Comparison of ENCODE assay signal across 8 cellular contexts in genomic region chr11:128757886-128758612, GRCh38.
DNase-seq lines count a peak whose midpoint lies in the region; ATAC-seq and TF ChIP-seq lines count a peak whose summit lies in the region.

No MANE protein-coding gene starts in this region.

- H2AFZ ChIP-seq in GM23248: no peak overlapping the region

- H3K4me1 ChIP-seq in effector memory CD4-positive, alpha-beta T cell (ENCODE audit: control insufficient read depth, insufficient read depth, low read length, poor library complexity, severe bottlenecking): peaks cover 26% of the 10 kb centered on the region
- H3K4me1 ChIP-seq in GM23248 (ENCODE audit: insufficient read depth) (peaks cover 22% of the 10 kb centered on the region), gastrocnemius medialis (peaks cover 0 to 14% of the 10 kb centered on the region in 2 donors)

- H3K9me3 ChIP-seq in effector memory CD4-positive, alpha-beta T cell (ENCODE audit: control insufficient read depth, low read length): no peaks in the 10 kb centered on the region
- H3K9me3 ChIP-seq in GM23248 (ENCODE audit: low read depth) (no peaks in the 10 kb centered on the region), gastrocnemius medialis (no peaks in the 10 kb centered on the region)

- in situ Hi-C loops in GM23248 (cut with MboI): no loop called here
- in situ Hi-C loops in gastrocnemius medialis (cut with MboI; ENCODE audit: low sequenced_read_pairs in 4 of 4): no loop called here

- H3F3A ChIP-seq in GM23248 (ENCODE audit: insufficient read depth): peaks cover 34% of the 10 kb centered on the region

- no peaks in the 10 kb centered on the region for H3K9me2 ChIP-seq in GM23248 (ENCODE audit: insufficient read depth)

- DNase-seq in effector memory CD4-positive, alpha-beta T cell: no peak
- DNase-seq in GM23248: no peak
- no peak for DNase-seq in SHP77 (lab: John Stamatoyannopoulos, UW)
- DNase-seq in gastrocnemius medialis: no peak
- no peak for DNase-seq in left lobe of liver (ENCODE audit: low spot score)

- ATAC-seq in GM19468 (IDR thresholded peaks at IDR 0.05; ENCODE audit: extremely low read depth, unreplicated experiment) (peak; percentile 76), HG03439 (IDR thresholded peaks at IDR 0.05; ENCODE audit: unreplicated experiment) (peak; percentile 85), gastrocnemius medialis (no peak), left lobe of liver (no peak)

- no peak overlapping the region for H3K4me3 ChIP-seq in GM12875 (ENCODE audit: low read depth, low read length)
- no peak overlapping the region for H3K4me3 ChIP-seq in effector memory CD4-positive, alpha-beta T cell (ENCODE audit: insufficient read depth, low read depth, low read length, poor library complexity, severe bottlenecking)
- H3K4me3 ChIP-seq in GM23248: no peak overlapping the region
- no peak overlapping the region for H3K4me3 ChIP-seq in gastrocnemius medialis

- H4K20me1 ChIP-seq in GM23248 (ENCODE audit: insufficient read depth): no peaks in the 10 kb centered on the region

- WGBS in GM23248 (ENCODE audit: low coverage in 1 of 2, low lambda C conversion rate in 2 of 2, missing lambda C conversion rate in 2 of 2), 2 experiments: 96 to 97% methylated on average over 15 of the region's 15 CpGs

- H3K27me3 ChIP-seq in effector memory CD4-positive, alpha-beta T cell (replicated peaks; ENCODE audit: control insufficient read depth, insufficient read depth, low read length, poor library complexity, severe bottlenecking): no peaks in the 10 kb centered on the region
- H3K27me3 ChIP-seq in GM23248 (replicated peaks; ENCODE audit: insufficient read depth) (no peaks in the 10 kb centered on the region), gastrocnemius medialis (no peaks in the 10 kb centered on the region)

- H3K9ac ChIP-seq in GM23248: no peak overlapping the region

- H3K79me2 ChIP-seq in GM23248 (ENCODE audit: insufficient read depth): peaks cover 7% of the 10 kb centered on the region; the same call in 1 of the 2 replicates

- intact Hi-C loops in gastrocnemius medialis (cut with DNase I; ENCODE audit: low total_unique reads): no loop called here

- H3K27ac ChIP-seq in effector memory CD4-positive, alpha-beta T cell (ENCODE audit: insufficient read depth, low read length, poor library complexity, severe bottlenecking): peak overlapping the region; percentile 16
- H3K27ac ChIP-seq in GM23248 (no peak overlapping the region), gastrocnemius medialis (peak overlapping the region in 1 of 4 donors; percentile 16)

- 0 out of 2 replicates have a peak, but pooled peaks have one; percentile 1 for TF ChIP-seq CTCF in GM12875 (IDR thresholded peaks at IDR 0.05; ENCODE audit: borderline replicate concordance, insufficient read depth, low read depth, low read length)
- TF ChIP-seq CTCF in gastrocnemius medialis (IDR thresholded peaks at IDR 0.05 in 4 of 5, conservative IDR thresholded peaks at IDR 0.05 in 1 of 5): no peak

- TF ChIP-seq POLR2A in gastrocnemius medialis (IDR thresholded peaks at IDR 0.05): no peak

- peaks cover 53% of the 10 kb centered on the region for H3K36me3 ChIP-seq in effector memory CD4-positive, alpha-beta T cell (ENCODE audit: control insufficient read depth, insufficient read depth, low read length)
- peaks cover 9% of the 10 kb centered on the region for H3K36me3 ChIP-seq in GM23248 (ENCODE audit: low read depth)
- H3K36me3 ChIP-seq in gastrocnemius medialis: no peaks in the 10 kb centered on the region

- no peak overlapping the region for H3K4me2 ChIP-seq in GM23248 (ENCODE audit: unreplicated experiment)

Comparison
In these comparisons a context has a peak if more than half of its experiments do, and no peak if none do; other contexts are left out.
1. ATAC-seq: peak in GM19468 (single experiment) and HG03439 (single experiment); none in gastrocnemius medialis (0 of 2) and left lobe of liver (single experiment).